ENCODE assay signal across 35 cellular contexts in genomic region chr4:109266891-109267290, GRCh38. TPM values are rescaled to one million over a fixed set of nuclear protein-coding genes. Genes with fewer than 3 reads are reported as not detected.
"Had no signal": no experiment of that assay in that cellular context is flagged by ENCODE, and none has a peak within 500 bp of the region (broad histone marks: within the 10 kb centered on the region; RNA-seq: fewer than 3 reads in every experiment).

No MANE protein-coding gene starts in this region.

- H3K4me1 ChIP-seq: breast epithelium, foreskin keratinocyte, gastroesophageal sphincter, heart right ventricle had no signal

- H3K4me3 Mint-ChIP-seq: activated CD4-positive, alpha-beta memory T cell treated with anti-CD3 and anti-CD28 coated beads for 36 hours; activated CD4-positive, alpha-beta T cell treated with anti-CD3 and anti-CD28 coated beads for 36 hours; activated CD4-positive, alpha-beta T cell treated with anti-CD3 and anti-CD28 coated beads, Interleukin-2, amount 10 ng/mL, durations not matched to agents 24 days and 14 days; activated CD8-positive, alpha-beta memory T cell treated with anti-CD3 and anti-CD28 coated beads, Interleukin-2, amount 10 ng/mL, durations not matched to agents 7 days and 5 days; activated CD8-positive, alpha-beta T cell treated with anti-CD3 and anti-CD28 coated beads, Interleukin-2, amount 10 ng/mL, durations not matched to agents 7 days and 5 days; activated naive CD4-positive, alpha-beta T cell treated with anti-CD3 and anti-CD28 coated beads for 36 hours; activated naive CD8-positive, alpha-beta T cell treated with anti-CD3 and anti-CD28 coated beads, Interleukin-2, amount 10 ng/mL, durations not matched to agents 7 days and 5 days; activated T-helper 1 cell treated with anti-CD3 and anti-CD28 coated beads, Interleukin-12 subunit alpha, Interleukin-12 subunit beta, Interleukin-2, Interleukin-4 antibody, amounts not matched to agents 30 ng/mL and 10 ng/mL and 1 ng/mL, durations not matched to agents 14 hours and 24 hours and 36 hours; brain; dendritic cell treated with granulocyte-macrophage colony-stimulating factor and Interleukin-4, amounts not matched to agents 40 ng/mL and 50 ng/mL, for 4 days; endodermal cell had no signal

- H3K36me3 ChIP-seq: ascending aorta, breast epithelium, cardiac muscle cell, gastroesophageal sphincter, heart right ventricle had no signal

- H3K4me3 ChIP-seq: ascending aorta, breast epithelium, cardiac muscle cell, coronary artery, dorsolateral prefrontal cortex, gastroesophageal sphincter, heart right ventricle, hepatocyte had no signal

- H3K4me1 Mint-ChIP-seq: activated CD4-positive, alpha-beta T cell treated with anti-CD3 and anti-CD28 coated beads for 36 hours; activated CD4-positive, alpha-beta T cell treated with anti-CD3 and anti-CD28 coated beads, Interleukin-2, amount 10 ng/mL, durations not matched to agents 24 days and 14 days; activated CD8-positive, alpha-beta memory T cell treated with anti-CD3 and anti-CD28 coated beads, Interleukin-2, amount 10 ng/mL, durations not matched to agents 7 days and 5 days; activated naive CD8-positive, alpha-beta T cell treated with anti-CD3 and anti-CD28 coated beads, Interleukin-2, amount 10 ng/mL, durations not matched to agents 7 days and 5 days had no signal

- H3K4me2 ChIP-seq: hepatocyte had no signal

- H2AFZ ChIP-seq: hepatocyte had no signal

- H3K27me3 Mint-ChIP-seq: brain; dendritic cell treated with granulocyte-macrophage colony-stimulating factor and Interleukin-4, amounts not matched to agents 40 ng/mL and 50 ng/mL, for 4 days had no signal

- H3K27ac ChIP-seq: ascending aorta, breast epithelium, cardiac muscle cell, coronary artery, dorsolateral prefrontal cortex, foreskin keratinocyte, gastroesophageal sphincter, heart right ventricle, hepatocyte had no signal

- ATAC-seq: activated CD4-positive, alpha-beta T cell treated with anti-CD3 and anti-CD28 coated beads for 36 hours; activated CD8-positive, alpha-beta memory T cell treated with anti-CD3 and anti-CD28 coated beads, Interleukin-2, amount 10 ng/mL, durations not matched to agents 7 days and 5 days; activated CD8-positive, alpha-beta T cell treated with anti-CD3 and anti-CD28 coated beads, Interleukin-2, amount 10 ng/mL, durations not matched to agents 7 days and 5 days; activated naive CD4-positive, alpha-beta T cell treated with anti-CD3 and anti-CD28 coated beads, Interleukin-2, amount 50 U/mL, for 72 hours; esophagus mucosa; foreskin keratinocyte; gastroesophageal sphincter; heart right ventricle had no signal

- DNase-seq: activated CD4-positive, alpha-beta memory T cell treated with anti-CD3 and anti-CD28 coated beads for 36 hours; activated CD4-positive, alpha-beta T cell treated with anti-CD3 and anti-CD28 coated beads for 36 hours; activated CD4-positive, alpha-beta T cell treated with anti-CD3 and anti-CD28 coated beads, Interleukin-2, amount 10 ng/mL, durations not matched to agents 24 days and 14 days; activated CD4-positive, CD25-positive, alpha-beta regulatory T cell; activated CD4-positive, CD25-positive, alpha-beta regulatory T cell treated with anti-CD3 and anti-CD28 coated beads, Interleukin-2, amount 50 U/mL, for 72 hours; activated CD8-positive, alpha-beta memory T cell treated with anti-CD3 and anti-CD28 coated beads, Interleukin-2, amount 10 ng/mL, durations not matched to agents 7 days and 5 days; activated CD8-positive, alpha-beta memory T cell treated with anti-CD3 and anti-CD28 coated beads, Interleukin-2, amount 50 U/mL, for 4 hours; activated CD8-positive, alpha-beta T cell treated with anti-CD3 and anti-CD28 coated beads, Interleukin-2, amount 10 ng/mL, durations not matched to agents 7 days and 5 days; activated effector memory CD4-positive, alpha-beta T cell treated with anti-CD3 and anti-CD28 coated beads, Interleukin-2, amount 50 U/mL, for 16 hours; activated naive CD4-positive, alpha-beta T cell treated with anti-CD3 and anti-CD28 coated beads for 36 hours; activated naive CD8-positive, alpha-beta T cell treated with anti-CD3 and anti-CD28 coated beads, Interleukin-2, amount 10 ng/mL, durations not matched to agents 7 days and 5 days; activated T-cell treated with anti-CD3 and anti-CD28 coated beads, Interleukin-2, amount 50 U/mL, for 1 hour; activated T-cell treated with anti-CD3 and anti-CD28 coated beads, Interleukin-2, amount 50 U/mL, for 48 hours; central memory CD4-positive, alpha-beta T cell; cerebellar nuclear complex; dorsolateral prefrontal cortex; effector memory CD4-positive, alpha-beta T cell; endodermal cell; foreskin keratinocyte; heart right ventricle; T1000 had no signal

- H3K9me3 Mint-ChIP-seq: activated CD4-positive, alpha-beta memory T cell treated with anti-CD3 and anti-CD28 coated beads for 36 hours; activated CD4-positive, alpha-beta T cell treated with anti-CD3 and anti-CD28 coated beads, Interleukin-2, amount 10 ng/mL, durations not matched to agents 24 days and 14 days; activated naive CD4-positive, alpha-beta T cell treated with anti-CD3 and anti-CD28 coated beads for 36 hours; activated naive CD4-positive, alpha-beta T cell treated with anti-CD3 and anti-CD28 coated beads, Interleukin-2, amount 50 U/mL, for 72 hours; activated naive CD8-positive, alpha-beta T cell treated with anti-CD3 and anti-CD28 coated beads, Interleukin-2, amount 10 ng/mL, durations not matched to agents 7 days and 5 days; activated T-helper 1 cell treated with anti-CD3 and anti-CD28 coated beads, Interleukin-12 subunit alpha, Interleukin-12 subunit beta, Interleukin-2, Interleukin-4 antibody, amounts not matched to agents 30 ng/mL and 10 ng/mL and 1 ng/mL, durations not matched to agents 14 hours and 24 hours and 36 hours; activated T-helper 2 cell treated with anti-CD3 and anti-CD28 coated beads, Interferon-gamma antibody, Interleukin-2, Interleukin-4, amounts not matched to agents 10 μg/mL and 5 μg/mL and 100 μg/mL, durations not matched to agents 14 hours and 24 hours and 36 hours; brain; dendritic cell treated with granulocyte-macrophage colony-stimulating factor and Interleukin-4, amounts not matched to agents 40 ng/mL and 50 ng/mL, for 4 days; endodermal cell had no signal

- H3K27ac Mint-ChIP-seq: activated CD4-positive, alpha-beta memory T cell treated with anti-CD3 and anti-CD28 coated beads for 36 hours; activated CD4-positive, alpha-beta T cell treated with anti-CD3 and anti-CD28 coated beads for 36 hours; activated CD4-positive, alpha-beta T cell treated with anti-CD3 and anti-CD28 coated beads, Interleukin-2, amount 10 ng/mL, durations not matched to agents 24 days and 14 days; activated CD8-positive, alpha-beta memory T cell treated with anti-CD3 and anti-CD28 coated beads, Interleukin-2, amount 10 ng/mL, durations not matched to agents 7 days and 5 days; activated CD8-positive, alpha-beta T cell treated with anti-CD3 and anti-CD28 coated beads, Interleukin-2, amount 10 ng/mL, durations not matched to agents 7 days and 5 days; activated naive CD4-positive, alpha-beta T cell treated with anti-CD3 and anti-CD28 coated beads for 36 hours; activated naive CD4-positive, alpha-beta T cell treated with anti-CD3 and anti-CD28 coated beads, Interleukin-2, amount 50 U/mL, for 72 hours; activated naive CD8-positive, alpha-beta T cell treated with anti-CD3 and anti-CD28 coated beads, Interleukin-2, amount 10 ng/mL, durations not matched to agents 7 days and 5 days; activated T-helper 1 cell treated with anti-CD3 and anti-CD28 coated beads, Interleukin-12 subunit alpha, Interleukin-12 subunit beta, Interleukin-2, Interleukin-4 antibody, amounts not matched to agents 30 ng/mL and 10 ng/mL and 1 ng/mL, durations not matched to agents 14 hours and 24 hours and 36 hours; activated T-helper 2 cell treated with anti-CD3 and anti-CD28 coated beads, Interferon-gamma antibody, Interleukin-2, Interleukin-4, amounts not matched to agents 10 μg/mL and 5 μg/mL and 100 μg/mL, durations not matched to agents 14 hours and 24 hours and 36 hours; brain; dendritic cell treated with granulocyte-macrophage colony-stimulating factor and Interleukin-4, amounts not matched to agents 40 ng/mL and 50 ng/mL, for 4 days; endodermal cell had no signal

- H3K79me2 ChIP-seq: hepatocyte had no signal

- H3K9me3 ChIP-seq: ascending aorta, breast epithelium, gastroesophageal sphincter, heart right ventricle had no signal

- H3K36me3 Mint-ChIP-seq: activated CD4-positive, alpha-beta memory T cell treated with anti-CD3 and anti-CD28 coated beads for 36 hours; activated CD8-positive, alpha-beta memory T cell treated with anti-CD3 and anti-CD28 coated beads, Interleukin-2, amount 10 ng/mL, durations not matched to agents 7 days and 5 days; activated naive CD4-positive, alpha-beta T cell treated with anti-CD3 and anti-CD28 coated beads, Interleukin-2, amount 50 U/mL, for 72 hours; activated naive CD8-positive, alpha-beta T cell treated with anti-CD3 and anti-CD28 coated beads, Interleukin-2, amount 10 ng/mL, durations not matched to agents 7 days and 5 days; brain had no signal

- H3K27me3 ChIP-seq: ascending aorta, breast epithelium, cardiac muscle cell, dorsolateral prefrontal cortex, gastroesophageal sphincter, heart right ventricle, hepatocyte had no signal

RNA-seq across cellular contexts. Expression of gene COL25A1, which starts 35.6 kb away (rescaled TPM):
- total RNA-seq: activated CD4-positive, alpha-beta memory T cell treated with anti-CD3 and anti-CD28 coated beads for 36 hours; activated CD4-positive, alpha-beta T cell treated with anti-CD3 and anti-CD28 coated beads for 36 hours; activated CD4-positive, alpha-beta T cell treated with anti-CD3 and anti-CD28 coated beads, Interleukin-2, amount 10 ng/mL, durations not matched to agents 24 days and 14 days; activated CD8-positive, alpha-beta memory T cell treated with anti-CD3 and anti-CD28 coated beads for 36 hours; activated CD8-positive, alpha-beta memory T cell treated with anti-CD3 and anti-CD28 coated beads, Interleukin-2, amount 10 ng/mL, durations not matched to agents 7 days and 5 days; activated CD8-positive, alpha-beta T cell treated with anti-CD3 and anti-CD28 coated beads, Interleukin-2, amount 10 ng/mL, durations not matched to agents 7 days and 5 days; activated naive CD4-positive, alpha-beta T cell treated with anti-CD3 and anti-CD28 coated beads for 36 hours; activated naive CD4-positive, alpha-beta T cell treated with anti-CD3 and anti-CD28 coated beads, Interleukin-2, amount 50 U/mL, for 72 hours; activated T-helper 1 cell treated with anti-CD3 and anti-CD28 coated beads, Interleukin-12 subunit alpha, Interleukin-12 subunit beta, Interleukin-2, Interleukin-4 antibody, amounts not matched to agents 30 ng/mL and 10 ng/mL and 1 ng/mL, durations not matched to agents 14 hours and 24 hours and 36 hours; activated T-helper 2 cell treated with anti-CD3 and anti-CD28 coated beads, Interferon-gamma antibody, Interleukin-2, Interleukin-4, amounts not matched to agents 10 μg/mL and 5 μg/mL and 100 μg/mL, durations not matched to agents 14 hours and 24 hours and 36 hours; foreskin keratinocyte; T-helper 2 cell treated with Interferon-gamma antibody and Interleukin-4, amounts not matched to agents 100 ng/mL and 5 ng/mL, for 36 hours had no signal
